Comparison of ENCODE assay signal across 13 cellular contexts in genomic region chr19:38384209-38385027, GRCh38. TPM values are rescaled to one million over a fixed set of nuclear protein-coding genes. Genes with fewer than 3 reads are reported as not detected.
DNase-seq lines count a peak whose midpoint lies in the region; FAIRE-seq and TF ChIP-seq lines count a peak whose summit lies in the region.
"Had no signal": no experiment of that assay in that cellular context is flagged by ENCODE, and none has a peak within 500 bp of the region (broad histone marks: within the 10 kb centered on the region; RNA-seq: fewer than 3 reads in every experiment).

No MANE protein-coding gene starts in this region.

- H3K36me3 ChIP-seq in bronchial epithelial cell (ENCODE audit: control insufficient read depth, insufficient read depth, low read length) = peaks cover 20% of the 10 kb centered on the region

- H3K4me3 Mint-ChIP-seq in activated CD4-positive, alpha-beta memory T cell treated with anti-CD3 and anti-CD28 coated beads for 36 hours = no peak overlapping the region
- H3K4me3 Mint-ChIP-seq: activated naive CD8-positive, alpha-beta T cell; stimulated activated naive CD8-positive, alpha-beta T cell treated with anti-CD3 and anti-CD28 coated beads, Interleukin-15, Interleukin-2, amounts not matched to agents 100 ng/mL and 50 ng/mL, for 24 hours had no signal

- CTCF ChIA-PET in activated CD4-positive, alpha-beta memory T cell treated with anti-CD3 and anti-CD28 coated beads for 36 hours (lab: Charles Lee) = interaction anchor here (1.5 to 2.5 kb wide), 3 partner anchors 10 to 150 kb away, joined by 4 to 8 read pairs (median 5); partner anchors contain the start of genes FAM98C and PSMD8

- no peaks in the 10 kb centered on the region for H3K27me3 ChIP-seq in bronchial epithelial cell (ENCODE audit: control insufficient read depth, insufficient read depth, low read length)

- H3K4me1 Mint-ChIP-seq in activated CD4-positive, alpha-beta memory T cell treated with anti-CD3 and anti-CD28 coated beads for 36 hours (ENCODE audit: low read depth) = peaks cover 19% of the 10 kb centered on the region

- intact Hi-C loops in activated CD4-positive, alpha-beta memory T cell treated with anti-CD3 and anti-CD28 coated beads for 36 hours (cut with micrococcal nuclease) = loop anchor here (5.0 kb wide), 3 partner anchors 43 to 122 kb away; partner anchors contain the start of genes KCNK6, RASGRP4, SPINT2 and YIF1B

- POLR2A ChIA-PET in activated CD4-positive, alpha-beta memory T cell treated with anti-CD3 and anti-CD28 coated beads for 36 hours (lab: Charles Lee) = interaction anchor here (1.1 to 2.0 kb wide), 2 partner anchors 10 to 18 kb away, joined by 5 to 7 read pairs; partner anchors contain the start of genes FAM98C and PSMD8

- no peaks in the 10 kb centered on the region for H3K9me3 Mint-ChIP-seq in activated CD4-positive, alpha-beta memory T cell treated with anti-CD3 and anti-CD28 coated beads for 36 hours
- H3K9me3 Mint-ChIP-seq: stimulated activated naive CD8-positive, alpha-beta T cell treated with anti-CD3 and anti-CD28 coated beads, Interleukin-15, Interleukin-2, amounts not matched to agents 100 ng/mL and 50 ng/mL, for 24 hours had no signal

- peak; percentile 19; the same call in 1 of the 2 replicates for TF ChIP-seq CTCF in LNCaP clone FGC (IDR thresholded peaks at IDR 0.05; ENCODE audit: control insufficient read depth, extremely low read depth, insufficient read depth)
- peak; percentile 70 for TF ChIP-seq CTCF in bronchial epithelial cell (IDR thresholded peaks at IDR 0.05; ENCODE audit: insufficient read depth, low read length, severe bottlenecking)

- H3K4me3 ChIP-seq in LNCaP clone FGC (ENCODE audit: low read depth, low read length) (no peak overlapping the region), bronchial epithelial cell (ENCODE audit: low read depth, low read length) (no peak overlapping the region)

- DNase-seq in G401 (ENCODE audit: low spot score) = peak; percentile 19
- no peak for DNase-seq in LNCaP clone FGC (ENCODE audit: low read depth)
- DNase-seq in bronchial epithelial cell (ENCODE audit: low read depth) = no peak
- DNase-seq in myocyte (ENCODE audit: low read depth) = peak; percentile 20
- DNase-seq in epidermal melanocyte (ENCODE audit: insufficient read length, low spot score) = no peak
- no peak for DNase-seq in stimulated activated CD4-positive, alpha-beta T cell treated with anti-CD3 and anti-CD28 coated beads, Interleukin-2, amount 100 ng/mL, for 48 hours
- DNase-seq in activated CD4-positive, alpha-beta memory T cell treated with anti-CD3 and anti-CD28 coated beads for 36 hours = no peak
- DNase-seq in T-helper 2 cell = no peak
- DNase-seq: Kasumi-1, NCI-H69 had no signal

- no peak for FAIRE-seq in bronchial epithelial cell (lab: Jason Lieb, UNC)

- in situ Hi-C loops in G401 (cut with HindIII; ENCODE audit: low sequenced_read_pairs) = no loop called here

- H3K36me3 Mint-ChIP-seq in activated CD4-positive, alpha-beta memory T cell treated with anti-CD3 and anti-CD28 coated beads for 36 hours = peaks cover 53% of the 10 kb centered on the region

- H3K27ac Mint-ChIP-seq in activated CD4-positive, alpha-beta memory T cell treated with anti-CD3 and anti-CD28 coated beads for 36 hours = no peak overlapping the region
- H3K27ac Mint-ChIP-seq: activated naive CD8-positive, alpha-beta T cell; stimulated activated naive CD8-positive, alpha-beta T cell treated with anti-CD3 and anti-CD28 coated beads, Interleukin-15, Interleukin-2, amounts not matched to agents 100 ng/mL and 50 ng/mL, for 24 hours had no signal

- peaks cover 3% of the 10 kb centered on the region for H3K27me3 Mint-ChIP-seq in activated CD4-positive, alpha-beta memory T cell treated with anti-CD3 and anti-CD28 coated beads for 36 hours

RNA-seq across cellular contexts. Expression of gene GGN, which starts 3.4 kb away (rescaled TPM):
- 0.78 TPM in 1 of 2 replicates, not detected in the other for total RNA-seq in G401 (2014; rRNA removed; shearing (Covaris generic))
- under 0.01 and 0.13 TPM in 2 replicates for total RNA-seq in bronchial epithelial cell
- total RNA-seq in myocyte = 0.36 and 0.59 TPM in 2 replicates
- polyA plus RNA-seq in myocyte (2012) = 1.6 TPM
- 1 to 10 TPM in 1 of 2 experiments, under 1 TPM in 1; 0.41 to 1.2 TPM for total RNA-seq in activated CD4-positive, alpha-beta memory T cell treated with anti-CD3 and anti-CD28 coated beads for 36 hours
- total RNA-seq: esophagus mucosa had no signal

RNA-seq across cellular contexts. Expression of gene SPRED3, which starts 4.1 kb away (rescaled TPM):
- 2.0 and 6.8 TPM in 2 replicates for total RNA-seq in G401 (2014; rRNA removed; shearing (Covaris generic))
- total RNA-seq in bronchial epithelial cell (0.13 and 0.26 TPM in 2 replicates), myocyte (0.83 and 1.5 TPM in 2 replicates)
- polyA plus RNA-seq in myocyte (2012) = 4.8 TPM
- 1 to 10 TPM; 5.5 to 6.0 TPM for total RNA-seq in activated CD4-positive, alpha-beta memory T cell treated with anti-CD3 and anti-CD28 coated beads for 36 hours

RNA-seq across cellular contexts. Expression of gene PSMD8, which starts 10.0 kb away (rescaled TPM):
- total RNA-seq in G401 (2014; rRNA removed; shearing (Covaris generic)) = 518 and 528 TPM in 2 replicates
- total RNA-seq in bronchial epithelial cell = 209 and 260 TPM in 2 replicates
- total RNA-seq in myocyte = 391 and 475 TPM in 2 replicates
- polyA plus RNA-seq in myocyte (2012) = 391 TPM
- total RNA-seq in activated CD4-positive, alpha-beta memory T cell treated with anti-CD3 and anti-CD28 coated beads for 36 hours = 100 to 1,000 TPM; 214 to 224 TPM

RNA-seq across cellular contexts. Expression of gene FAM98C, which starts 18.5 kb away (rescaled TPM):
- total RNA-seq in G401 (2014; rRNA removed; shearing (Covaris generic)) = 15.9 and 23.5 TPM in 2 replicates
- 15.0 and 15.6 TPM in 2 replicates for total RNA-seq in bronchial epithelial cell
- total RNA-seq in myocyte = 11.7 and 11.8 TPM in 2 replicates
- 20.3 TPM for polyA plus RNA-seq in myocyte (2012)
- 10 to 100 TPM; 29.8 to 31.9 TPM for total RNA-seq in activated CD4-positive, alpha-beta memory T cell treated with anti-CD3 and anti-CD28 coated beads for 36 hours

RNA-seq across cellular contexts. Expression of gene RASGRP4, which starts 41.6 kb away (rescaled TPM):
- total RNA-seq in G401 (2014; rRNA removed; shearing (Covaris generic)) = not detected in 2 replicates
- total RNA-seq in bronchial epithelial cell (not detected in 2 replicates), myocyte (0.16 and 0.19 TPM in 2 replicates)
- polyA plus RNA-seq in myocyte (2012) = 0.20 TPM
- 1 to 10 TPM; 7.4 to 8.3 TPM for total RNA-seq in activated CD4-positive, alpha-beta memory T cell treated with anti-CD3 and anti-CD28 coated beads for 36 hours

Comparison
In these comparisons a context has a peak if more than half of its experiments do, and no peak if none do; other contexts are left out.
1. DNase-seq: peak in G401 (single experiment) and myocyte (single experiment); none in LNCaP clone FGC (single experiment), bronchial epithelial cell (single experiment), epidermal melanocyte (single experiment), stimulated activated CD4-positive, alpha-beta T cell treated with anti-CD3 and anti-CD28 coated beads, Interleukin-2, amount 100 ng/mL, for 48 hours (0 of 2), activated CD4-positive, alpha-beta memory T cell treated with anti-CD3 and anti-CD28 coated beads for 36 hours (single experiment) and T-helper 2 cell (0 of 5).